In the genomic region with DNA sequence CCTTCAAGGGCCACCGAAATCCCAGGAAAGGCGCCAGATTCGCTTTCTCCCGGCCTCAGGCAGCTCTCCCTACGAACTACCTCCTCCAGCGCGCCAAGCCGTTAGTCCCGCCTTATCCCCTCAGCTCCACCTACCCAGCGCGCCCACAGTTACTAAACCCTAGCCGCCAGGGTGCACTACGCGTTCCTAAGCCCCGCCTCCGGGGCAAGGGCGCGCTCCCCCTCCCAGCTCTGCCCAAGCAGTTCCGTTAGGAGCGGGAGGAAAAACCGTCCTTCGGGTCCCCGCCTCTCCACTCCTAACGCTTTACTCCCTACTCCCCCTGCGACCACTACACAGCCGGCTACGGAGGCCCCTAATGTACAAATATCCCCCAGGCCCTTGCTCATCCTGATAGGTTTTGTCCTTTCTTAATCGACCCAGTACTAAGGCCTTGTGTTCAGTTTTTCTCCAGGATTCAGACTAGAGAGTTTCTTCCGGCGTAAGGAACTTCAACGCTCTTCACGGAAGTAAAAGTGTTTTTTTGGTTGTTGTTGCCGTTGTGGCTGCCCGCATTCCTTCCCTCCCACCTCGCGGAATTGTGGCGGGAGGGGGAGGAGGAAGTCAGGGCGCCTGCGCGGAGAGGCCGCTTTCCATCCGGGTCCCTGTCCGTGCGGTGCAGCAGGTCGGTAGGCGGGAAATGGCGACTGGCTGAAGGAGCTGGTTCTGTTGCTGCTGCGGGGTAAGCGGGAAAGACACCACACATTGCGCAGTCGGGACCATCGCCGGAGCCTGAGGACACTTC, we compare ENCODE assay signal across 1 cellular context.
TF ChIP-seq lines count a peak whose summit lies in the region.

A gene (plus strand): TSS at position 655 of the 781 bp plus-strand sequence. CDS start 31,386 bp downstream, outside the sequence.

TF ChIP-seq in HEK293, 187 proteins besides CTCF, POLR2A, EP300 and RAD21 (continued from another document):
- TF ChIP-seq, protein P1, sequence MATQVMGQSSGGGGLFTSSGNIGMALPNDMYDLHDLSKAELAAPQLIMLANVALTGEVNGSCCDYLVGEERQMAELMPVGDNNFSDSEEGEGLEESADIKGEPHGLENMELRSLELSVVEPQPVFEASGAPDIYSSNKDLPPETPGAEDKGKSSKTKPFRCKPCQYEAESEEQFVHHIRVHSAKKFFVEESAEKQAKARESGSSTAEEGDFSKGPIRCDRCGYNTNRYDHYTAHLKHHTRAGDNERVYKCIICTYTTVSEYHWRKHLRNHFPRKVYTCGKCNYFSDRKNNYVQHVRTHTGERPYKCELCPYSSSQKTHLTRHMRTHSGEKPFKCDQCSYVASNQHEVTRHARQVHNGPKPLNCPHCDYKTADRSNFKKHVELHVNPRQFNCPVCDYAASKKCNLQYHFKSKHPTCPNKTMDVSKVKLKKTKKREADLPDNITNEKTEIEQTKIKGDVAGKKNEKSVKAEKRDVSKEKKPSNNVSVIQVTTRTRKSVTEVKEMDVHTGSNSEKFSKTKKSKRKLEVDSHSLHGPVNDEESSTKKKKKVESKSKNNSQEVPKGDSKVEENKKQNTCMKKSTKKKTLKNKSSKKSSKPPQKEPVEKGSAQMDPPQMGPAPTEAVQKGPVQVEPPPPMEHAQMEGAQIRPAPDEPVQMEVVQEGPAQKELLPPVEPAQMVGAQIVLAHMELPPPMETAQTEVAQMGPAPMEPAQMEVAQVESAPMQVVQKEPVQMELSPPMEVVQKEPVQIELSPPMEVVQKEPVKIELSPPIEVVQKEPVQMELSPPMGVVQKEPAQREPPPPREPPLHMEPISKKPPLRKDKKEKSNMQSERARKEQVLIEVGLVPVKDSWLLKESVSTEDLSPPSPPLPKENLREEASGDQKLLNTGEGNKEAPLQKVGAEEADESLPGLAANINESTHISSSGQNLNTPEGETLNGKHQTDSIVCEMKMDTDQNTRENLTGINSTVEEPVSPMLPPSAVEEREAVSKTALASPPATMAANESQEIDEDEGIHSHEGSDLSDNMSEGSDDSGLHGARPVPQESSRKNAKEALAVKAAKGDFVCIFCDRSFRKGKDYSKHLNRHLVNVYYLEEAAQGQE (tag by site-specific recombination; IDR thresholded peaks at IDR 0.05): no peak
- TF ChIP-seq ZNF473 (tag by site-specific recombination; IDR thresholded peaks at IDR 0.05) (no peak), ZNF654 (tag by site-specific recombination; IDR thresholded peaks at IDR 0.05; ENCODE audit: low read depth) (no peak), ZNF658 (tag by site-specific recombination; IDR thresholded peaks at IDR 0.05) (no peak), ZNF2 (tag by site-specific recombination; IDR thresholded peaks at IDR 0.05) (peak; percentile 61; the same call in 1 of the 2 replicates), SP3 (tag by site-specific recombination; IDR thresholded peaks at IDR 0.05) (peak; percentile 71), SETDB1 (IDR thresholded peaks at IDR 0.05; ENCODE audit: insufficient read length, low read length) (no peak), ZNF169 (tag by site-specific recombination; IDR thresholded peaks at IDR 0.05) (no peak), ZNF426 (tag by site-specific recombination; IDR thresholded peaks at IDR 0.05) (no peak), YY2 (tag by site-specific recombination; IDR thresholded peaks at IDR 0.05) (peak; percentile 68; the same call in 1 of the 2 replicates), ZNF621 (tag by site-specific recombination; IDR thresholded peaks at IDR 0.05) (no peak), ZNF792 (tag by site-specific recombination; IDR thresholded peaks at IDR 0.05) (no peak), ZFP37 (tag by site-specific recombination; IDR thresholded peaks at IDR 0.05) (no peak), ZNF114 (tag by site-specific recombination; IDR thresholded peaks at IDR 0.05) (no peak), ZNF146 (tag by site-specific recombination; IDR thresholded peaks at IDR 0.05) (no peak), ZNF624 (tag by site-specific recombination; IDR thresholded peaks at IDR 0.05) (no peak)
- TF ChIP-seq, protein P2, sequence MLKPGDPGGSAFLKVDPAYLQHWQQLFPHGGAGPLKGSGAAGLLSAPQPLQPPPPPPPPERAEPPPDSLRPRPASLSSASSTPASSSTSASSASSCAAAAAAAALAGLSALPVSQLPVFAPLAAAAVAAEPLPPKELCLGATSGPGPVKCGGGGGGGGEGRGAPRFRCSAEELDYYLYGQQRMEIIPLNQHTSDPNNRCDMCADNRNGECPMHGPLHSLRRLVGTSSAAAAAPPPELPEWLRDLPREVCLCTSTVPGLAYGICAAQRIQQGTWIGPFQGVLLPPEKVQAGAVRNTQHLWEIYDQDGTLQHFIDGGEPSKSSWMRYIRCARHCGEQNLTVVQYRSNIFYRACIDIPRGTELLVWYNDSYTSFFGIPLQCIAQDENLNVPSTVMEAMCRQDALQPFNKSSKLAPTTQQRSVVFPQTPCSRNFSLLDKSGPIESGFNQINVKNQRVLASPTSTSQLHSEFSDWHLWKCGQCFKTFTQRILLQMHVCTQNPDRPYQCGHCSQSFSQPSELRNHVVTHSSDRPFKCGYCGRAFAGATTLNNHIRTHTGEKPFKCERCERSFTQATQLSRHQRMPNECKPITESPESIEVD (tag by site-specific recombination; IDR thresholded peaks at IDR 0.05): peak; percentile 43; the same call in 1 of the 2 replicates
- TF ChIP-seq, protein P3, sequence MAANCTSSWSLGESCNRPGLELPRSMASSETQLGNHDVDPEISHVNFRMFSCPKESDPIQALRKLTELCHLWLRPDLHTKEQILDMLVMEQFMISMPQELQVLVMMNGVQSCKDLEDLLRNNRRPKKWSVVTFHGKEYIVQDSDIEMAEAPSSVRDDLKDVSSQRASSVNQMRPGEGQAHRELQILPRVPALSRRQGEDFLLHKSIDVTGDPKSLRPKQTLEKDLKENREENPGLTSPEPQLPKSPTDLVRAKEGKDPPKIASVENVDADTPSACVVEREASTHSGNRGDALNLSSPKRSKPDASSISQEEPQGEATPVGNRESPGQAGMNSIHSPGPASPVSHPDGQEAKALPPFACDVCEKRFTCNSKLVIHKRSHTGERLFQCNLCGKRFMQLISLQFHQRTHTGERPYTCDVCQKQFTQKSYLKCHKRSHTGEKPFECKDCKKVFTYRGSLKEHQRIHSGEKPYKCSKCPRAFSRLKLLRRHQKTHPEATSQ (tag by site-specific recombination; IDR thresholded peaks at IDR 0.05): no peak
- TF ChIP-seq, protein P4, sequence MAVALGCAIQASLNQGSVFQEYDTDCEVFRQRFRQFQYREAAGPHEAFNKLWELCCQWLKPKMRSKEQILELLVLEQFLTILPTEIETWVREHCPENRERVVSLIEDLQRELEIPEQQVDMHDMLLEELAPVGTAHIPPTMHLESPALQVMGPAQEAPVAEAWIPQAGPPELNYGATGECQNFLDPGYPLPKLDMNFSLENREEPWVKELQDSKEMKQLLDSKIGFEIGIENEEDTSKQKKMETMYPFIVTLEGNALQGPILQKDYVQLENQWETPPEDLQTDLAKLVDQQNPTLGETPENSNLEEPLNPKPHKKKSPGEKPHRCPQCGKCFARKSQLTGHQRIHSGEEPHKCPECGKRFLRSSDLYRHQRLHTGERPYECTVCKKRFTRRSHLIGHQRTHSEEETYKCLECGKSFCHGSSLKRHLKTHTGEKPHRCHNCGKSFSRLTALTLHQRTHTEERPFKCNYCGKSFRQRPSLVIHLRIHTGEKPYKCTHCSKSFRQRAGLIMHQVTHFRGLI (tag by site-specific recombination; IDR thresholded peaks at IDR 0.05): peak; percentile 40; the same call in 1 of the 2 replicates
